ENCODE assay signal across 8 cellular contexts in genomic region chr14:74882103-74882920, GRCh38.
DNase-seq lines count a peak whose midpoint lies in the region; ATAC-seq and TF ChIP-seq lines count a peak whose summit lies in the region.

No MANE protein-coding gene starts in this region.

- H3K4me2 ChIP-seq in parathyroid adenoma (ENCODE audit: low read length), result peak overlapping the region; percentile 96

- no peaks in the 10 kb centered on the region for H3K36me3 ChIP-seq in parathyroid adenoma (ENCODE audit: control insufficient read depth, insufficient read depth, low read length)

- peak overlapping the region; percentile 89 for H3K4me3 ChIP-seq in parathyroid adenoma (ENCODE audit: low read depth, low read length)

- peaks cover 30% of the 10 kb centered on the region for H3K79me2 ChIP-seq in parathyroid adenoma

- H3K9ac ChIP-seq in parathyroid adenoma, result peak overlapping the region; percentile 47

- H3K27ac ChIP-seq in parathyroid adenoma, result peak overlapping the region; percentile 79

- H3K27me3 ChIP-seq in parathyroid adenoma (ENCODE audit: control insufficient read depth, insufficient read depth, low read length), result no peaks in the 10 kb centered on the region

- TF ChIP-seq CTCF in parathyroid adenoma (IDR thresholded peaks at IDR 0.05), result no peak

- no peaks in the 10 kb centered on the region for H3K9me3 ChIP-seq in parathyroid adenoma (ENCODE audit: control insufficient read depth, low read length)

- H3K4me1 ChIP-seq in parathyroid adenoma, result peaks cover 28% of the 10 kb centered on the region

- ATAC-seq in HG02840 (IDR thresholded peaks at IDR 0.05; ENCODE audit: low FRiP score, unreplicated experiment), result peak; percentile 32

- H2AFZ ChIP-seq in parathyroid adenoma, result peak overlapping the region; percentile 97

- DNase-seq in NCI-H345 (lab: John Stamatoyannopoulos, UW), result peak; percentile 30
- DNase-seq in NCI-H345 treated with DMSO at 0.1 percent for 48 hours (lab: John Stamatoyannopoulos, UW; ENCODE audit: unreplicated experiment), result no peak
- peak; percentile 67 for DNase-seq in NCI-H69 (lab: John Stamatoyannopoulos, UW)
- DNase-seq in activated effector memory CD4-positive, alpha-beta T cell treated with anti-CD3 and anti-CD28 coated beads, Interleukin-2, amount 50 U/mL, for 16 hours, result peak; percentile 85
- DNase-seq in foreskin melanocyte, result peak; percentile 34
- DNase-seq in HuH-7 (ENCODE audit: low spot score), result no peak

Comparison
In these comparisons a context has a peak if more than half of its experiments do, and no peak if none do; other contexts are left out.
1. DNase-seq: peak in NCI-H345 (single experiment), NCI-H69 (single experiment), activated effector memory CD4-positive, alpha-beta T cell treated with anti-CD3 and anti-CD28 coated beads, Interleukin-2, amount 50 U/mL, for 16 hours (single experiment) and foreskin melanocyte (single experiment); none in NCI-H345 treated with DMSO at 0.1 percent for 48 hours (single experiment) and HuH-7 (single experiment).